16 cellular contexts compared by ENCODE assay signal in genomic region chr1:180504186-180504585, GRCh38. TPM values are rescaled to one million over a fixed set of nuclear protein-coding genes. Genes with fewer than 3 reads are reported as not detected.
A peak's percentile ranks its signal among the peaks of the same experiment; 100 is the strongest.
DNase-seq lines count a peak whose midpoint lies in the region; ATAC-seq and TF ChIP-seq lines count a peak whose summit lies in the region.
"Had no signal": no experiment of that assay in that cellular context is flagged by ENCODE, and none has a peak within 500 bp of the region (broad histone marks: within the 10 kb centered on the region; RNA-seq: fewer than 3 reads in every experiment).

No MANE protein-coding gene starts in this region.

- H3K4me3 Mint-ChIP-seq in CD4-positive, alpha-beta memory T cell, result peak overlapping the region in 7 of 8 donors; percentile 13 to 67 (median 38)
- peak overlapping the region; percentile 22; the same call in 1 of the 2 replicates for H3K4me3 Mint-ChIP-seq in HFFc6
- H3K4me3 Mint-ChIP-seq in activated T-helper 2 cell treated with anti-CD3 and anti-CD28 coated beads, Interferon-gamma antibody, Interleukin-2, Interleukin-4, amounts not matched to agents 10 μg/mL and 5 μg/mL and 100 μg/mL, durations not matched to agents 14 hours and 24 hours and 36 hours (ENCODE audit: low read depth), result peak overlapping the region; percentile 14
- peak overlapping the region in 6 of 10 donors; percentile 13 to 68 (median 32) for H3K4me3 Mint-ChIP-seq in naive thymus-derived CD8-positive, alpha-beta T cell

- peak overlapping the region in 6 of 7 donors; percentile 15 to 59 (median 36) for H3K27ac Mint-ChIP-seq in CD4-positive, alpha-beta memory T cell
- no peak overlapping the region; the same call in 1 of the 2 replicates for H3K27ac Mint-ChIP-seq in HFFc6
- H3K27ac Mint-ChIP-seq in activated T-helper 2 cell treated with anti-CD3 and anti-CD28 coated beads, Interferon-gamma antibody, Interleukin-2, Interleukin-4, amounts not matched to agents 10 μg/mL and 5 μg/mL and 100 μg/mL, durations not matched to agents 14 hours and 24 hours and 36 hours, result no peak overlapping the region
- peak overlapping the region in 2 of 10 donors; percentile 37 to 93 for H3K27ac Mint-ChIP-seq in naive thymus-derived CD8-positive, alpha-beta T cell

- H3K4me1 ChIP-seq in CD4-positive, alpha-beta memory T cell (ENCODE audit: insufficient read depth, low read length), result peaks cover 34% of the 10 kb centered on the region

- peaks cover 0 to 16% of the 10 kb centered on the region in 2 donors for H3K36me3 Mint-ChIP-seq in CD4-positive, alpha-beta memory T cell
- H3K36me3 Mint-ChIP-seq in HFFc6 (ENCODE audit: low read depth), result peaks cover 10% of the 10 kb centered on the region
- H3K36me3 Mint-ChIP-seq in activated T-helper 2 cell treated with anti-CD3 and anti-CD28 coated beads, Interferon-gamma antibody, Interleukin-2, Interleukin-4, amounts not matched to agents 10 μg/mL and 5 μg/mL and 100 μg/mL, durations not matched to agents 14 hours and 24 hours and 36 hours (ENCODE audit: low read depth), result peaks cover 18% of the 10 kb centered on the region
- H3K36me3 Mint-ChIP-seq in naive thymus-derived CD8-positive, alpha-beta T cell, result peaks cover 0 to 1% (median 0%) of the 10 kb centered on the region in 3 donors

- H3K9me3 ChIP-seq in CD4-positive, alpha-beta memory T cell (ENCODE audit: control insufficient read depth in 1 of 2, low read length in 2 of 2), result no peaks in the 10 kb centered on the region
- H3K9me3 ChIP-seq: HAP-1 had no signal

- POLR2A ChIA-PET in CD4-positive, alpha-beta memory T cell (lab: Charles Lee; ENCODE audit: partially characterized antibody), result interaction anchor here (0.6 to 3.0 kb wide), 3 partner anchors 14 to 621 kb away, joined by 4 to 16 read pairs (median 12); partner anchors contain the start of genes IER5 and TOR1AIP1
- POLR2A ChIA-PET in naive thymus-derived CD8-positive, alpha-beta T cell (lab: Charles Lee), result no interaction called here

- H3K27me3 Mint-ChIP-seq in CD4-positive, alpha-beta memory T cell, result no peaks in the 10 kb centered on the region
- H3K27me3 Mint-ChIP-seq in HFFc6 (ENCODE audit: insufficient read depth), result peaks cover 2% of the 10 kb centered on the region; the same call in 1 of the 2 replicates
- H3K27me3 Mint-ChIP-seq in activated T-helper 2 cell treated with anti-CD3 and anti-CD28 coated beads, Interferon-gamma antibody, Interleukin-2, Interleukin-4, amounts not matched to agents 10 μg/mL and 5 μg/mL and 100 μg/mL, durations not matched to agents 14 hours and 24 hours and 36 hours (ENCODE audit: low read depth), result no peaks in the 10 kb centered on the region
- no peaks in the 10 kb centered on the region for H3K27me3 Mint-ChIP-seq in naive thymus-derived CD8-positive, alpha-beta T cell

- no peak for TF ChIP-seq CTCF in HFFc6 (IDR thresholded peaks at IDR 0.05)

- H3K9me3 Mint-ChIP-seq in CD4-positive, alpha-beta memory T cell, result no peaks in the 10 kb centered on the region
- no peaks in the 10 kb centered on the region for H3K9me3 Mint-ChIP-seq in HFFc6
- no peaks in the 10 kb centered on the region for H3K9me3 Mint-ChIP-seq in activated T-helper 2 cell treated with anti-CD3 and anti-CD28 coated beads, Interferon-gamma antibody, Interleukin-2, Interleukin-4, amounts not matched to agents 10 μg/mL and 5 μg/mL and 100 μg/mL, durations not matched to agents 14 hours and 24 hours and 36 hours
- H3K9me3 Mint-ChIP-seq in naive thymus-derived CD8-positive, alpha-beta T cell, result no peaks in the 10 kb centered on the region

- ATAC-seq in naive thymus-derived CD8-positive, alpha-beta T cell, result no peak
- ATAC-seq in HG03196 (IDR thresholded peaks at IDR 0.05; ENCODE audit: unreplicated experiment), result no peak
- ATAC-seq: K562 had no signal

- H3K36me3 ChIP-seq in CD4-positive, alpha-beta memory T cell (ENCODE audit: insufficient read depth, low read length), result no peaks in the 10 kb centered on the region
- H3K36me3 ChIP-seq: HAP-1 had no signal

- H3K4me1 Mint-ChIP-seq in CD4-positive, alpha-beta memory T cell, result peaks cover 20 to 38% (median 30%) of the 10 kb centered on the region in 4 donors
- peaks cover 61% of the 10 kb centered on the region for H3K4me1 Mint-ChIP-seq in HFFc6 (ENCODE audit: low read depth)
- H3K4me1 Mint-ChIP-seq in activated T-helper 2 cell treated with anti-CD3 and anti-CD28 coated beads, Interferon-gamma antibody, Interleukin-2, Interleukin-4, amounts not matched to agents 10 μg/mL and 5 μg/mL and 100 μg/mL, durations not matched to agents 14 hours and 24 hours and 36 hours (ENCODE audit: low read depth), result peaks cover 26% of the 10 kb centered on the region
- peaks cover 19 to 39% (median 30%) of the 10 kb centered on the region in 4 donors for H3K4me1 Mint-ChIP-seq in naive thymus-derived CD8-positive, alpha-beta T cell

- CTCF ChIA-PET in CD4-positive, alpha-beta memory T cell (lab: Charles Lee; ENCODE audit: partially characterized antibody), result interaction anchor here (0.9 to 6.3 kb wide), 4 partner anchors 9 to 359 kb away, joined by 3 to 45 read pairs (median 10); no protein-coding TSS in a partner anchor

- H3K27me3 ChIP-seq in CD4-positive, alpha-beta memory T cell (ENCODE audit: insufficient read depth, low read length), result no peaks in the 10 kb centered on the region

- DNase-seq in CD4-positive, alpha-beta memory T cell, result no peak
- DNase-seq in HFFc6, result no peak
- DNase-seq in activated T-helper 2 cell treated with anti-CD3 and anti-CD28 coated beads, Interferon-gamma antibody, Interleukin-2, Interleukin-4, amounts not matched to agents 10 μg/mL and 5 μg/mL and 100 μg/mL, durations not matched to agents 14 hours and 24 hours and 36 hours (ENCODE audit: low spot score), result no peak
- DNase-seq in naive thymus-derived CD8-positive, alpha-beta T cell, result no peak
- no peak for DNase-seq in SHP77 treated with DMSO at 0.1 percent for 48 hours (lab: John Stamatoyannopoulos, UW)
- no peak for DNase-seq in NCI-H1694 (lab: John Stamatoyannopoulos, UW)
- DNase-seq in ureter (ENCODE audit: low spot score), result no peak
- DNase-seq: DMS79, NCI-H1048, NCI-H2107, NCI-H226, NCI-H524 treated with DMSO at 0.1 percent for 48 hours had no signal

- intact Hi-C loops in CD4-positive, alpha-beta memory T cell (cut with micrococcal nuclease), result loop anchor here (5.0 to 10.0 kb wide), 3 partner anchors 583 to 1479 kb away; partner anchors contain the start of genes AXDND1, FAM20B and IER5
- intact Hi-C loops in activated T-helper 2 cell treated with anti-CD3 and anti-CD28 coated beads, Interferon-gamma antibody, Interleukin-2, Interleukin-4, amounts not matched to agents 10 μg/mL and 5 μg/mL and 100 μg/mL, durations not matched to agents 14 hours and 24 hours and 36 hours (cut with micrococcal nuclease), result loop anchor here (5.0 kb wide), 2 partner anchors 598 to 638 kb away; no protein-coding TSS in a partner anchor

- H3K4me3 ChIP-seq in CD4-positive, alpha-beta memory T cell (ENCODE audit: low read length in 2 of 2), result no peak overlapping the region
- H3K4me3 ChIP-seq: HAP-1, K562 had no signal

- H3K27ac ChIP-seq in CD4-positive, alpha-beta memory T cell (ENCODE audit: low read depth, low read length), result no peak overlapping the region
- H3K27ac ChIP-seq: SK-N-MC had no signal

RNA-seq across cellular contexts. Expression of gene ACBD6, which starts 1.8 kb away (rescaled TPM):
- total RNA-seq in CD4-positive, alpha-beta memory T cell, result 10 to 100 TPM; 55.1 to 64.2 TPM
- polyA plus RNA-seq in CD4-positive, alpha-beta memory T cell, result 10 to 100 TPM; 31.7 to 34.8 TPM
- 10 to 100 TPM; 21.1 to 29.5 (median 27.0) TPM for total RNA-seq in HFFc6 (2021; fragmentation: NEBNext Ultra II Directional; extraction: Animal tissue kit (Norgen Biotek cat#: 25700))
- total RNA-seq in activated T-helper 2 cell treated with anti-CD3 and anti-CD28 coated beads, Interferon-gamma antibody, Interleukin-2, Interleukin-4, amounts not matched to agents 10 μg/mL and 5 μg/mL and 100 μg/mL, durations not matched to agents 14 hours and 24 hours and 36 hours, result 48.9 and 50.1 TPM in 2 replicates
- 10 to 100 TPM; 57.1 to 63.6 TPM for total RNA-seq in naive thymus-derived CD8-positive, alpha-beta T cell
- 10 to 100 TPM; 45.8 to 46.4 (median 46.4) TPM for polyA plus RNA-seq in naive thymus-derived CD8-positive, alpha-beta T cell
- total RNA-seq in ureter, result 48.2 TPM

RNA-seq across cellular contexts. Expression of gene OVAAL, which starts 54.6 kb away (rescaled TPM):
- not detected for total RNA-seq in CD4-positive, alpha-beta memory T cell
- not detected for polyA plus RNA-seq in CD4-positive, alpha-beta memory T cell
- not detected for total RNA-seq in HFFc6 (2021; fragmentation: NEBNext Ultra II Directional; extraction: Animal tissue kit (Norgen Biotek cat#: 25700))
- not detected in 2 replicates for total RNA-seq in activated T-helper 2 cell treated with anti-CD3 and anti-CD28 coated beads, Interferon-gamma antibody, Interleukin-2, Interleukin-4, amounts not matched to agents 10 μg/mL and 5 μg/mL and 100 μg/mL, durations not matched to agents 14 hours and 24 hours and 36 hours
- not detected for total RNA-seq in naive thymus-derived CD8-positive, alpha-beta T cell
- not detected for polyA plus RNA-seq in naive thymus-derived CD8-positive, alpha-beta T cell
- not detected for total RNA-seq in ureter

Comparison
In these comparisons a context has a peak if more than half of its experiments do, and no peak if none do; other contexts are left out.
1. H3K27ac Mint-ChIP-seq: peak in CD4-positive, alpha-beta memory T cell (6 of 7); none in HFFc6 (single experiment) and activated T-helper 2 cell treated with anti-CD3 and anti-CD28 coated beads, Interferon-gamma antibody, Interleukin-2, Interleukin-4, amounts not matched to agents 10 μg/mL and 5 μg/mL and 100 μg/mL, durations not matched to agents 14 hours and 24 hours and 36 hours (single experiment).
2. Peak in every context shown above with its lines, with median percentiles within 50 percentile points of each other: H3K4me3 Mint-ChIP-seq.